Comparison of ENCODE assay signal across 22 cellular contexts in the genomic region with DNA sequence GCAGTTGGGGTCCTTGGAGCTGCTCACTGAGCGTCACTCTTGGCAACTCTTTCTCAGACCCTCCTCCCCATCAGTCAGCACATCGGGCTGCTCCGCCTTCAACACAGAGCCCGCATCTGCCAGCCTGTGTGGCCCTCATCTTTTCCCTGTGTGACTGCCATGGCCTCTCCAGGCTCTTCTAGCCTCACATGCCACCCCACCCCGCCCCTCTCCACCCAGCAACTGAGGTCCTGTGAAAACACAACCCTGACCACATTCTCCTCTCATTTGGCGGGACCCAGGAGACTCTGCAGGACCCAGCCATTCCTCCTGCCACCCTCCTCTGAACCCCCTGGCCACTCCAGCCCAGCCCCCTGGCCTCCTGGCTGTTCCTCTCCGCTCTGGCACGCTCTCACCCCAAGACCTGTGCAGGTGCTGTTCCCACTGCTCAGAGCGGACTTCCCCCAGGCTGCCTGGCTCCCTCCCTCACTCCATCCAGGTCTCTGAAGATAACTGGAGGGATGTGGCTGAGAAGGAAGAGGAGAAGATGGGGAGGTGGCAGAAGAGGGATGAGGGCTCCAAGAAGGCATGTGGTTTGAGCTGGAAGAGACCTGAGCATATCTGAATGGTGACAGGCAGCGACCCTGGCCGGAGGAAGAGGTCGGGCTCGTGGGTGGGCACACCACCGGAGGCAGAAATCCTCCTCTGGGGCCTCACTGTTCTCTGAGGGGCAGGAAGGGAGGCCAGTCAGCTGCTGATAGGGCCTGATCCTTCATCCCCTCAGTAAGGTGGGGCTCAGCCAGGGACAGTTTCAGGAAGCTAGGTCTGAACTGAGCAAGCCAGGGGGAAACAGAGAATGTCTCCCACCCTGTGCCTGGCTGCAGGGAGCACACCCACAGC.
DNase-seq lines count a peak whose midpoint lies in the region; ATAC-seq, FAIRE-seq and TF ChIP-seq lines count a peak whose summit lies in the region.
"Had no signal": no experiment of that assay in that cellular context is flagged by ENCODE, and none has a peak within 500 bp of the region (broad histone marks: within the 10 kb centered on the region; RNA-seq: fewer than 3 reads in every experiment).

No MANE protein-coding gene starts in this region.

- no peak overlapping the region for H2AFZ ChIP-seq in HepG2 (ENCODE audit: low read length)
- no peak overlapping the region for H2AFZ ChIP-seq in neuronal stem cell (ENCODE audit: low read length)

- no peak overlapping the region for H4K91ac ChIP-seq in neuronal stem cell (ENCODE audit: low read depth, low read length, poor library complexity)

- H4K20me1 ChIP-seq in HepG2 (ENCODE audit: insufficient read depth, low read length) = peaks cover 50% of the 10 kb centered on the region

- peak overlapping the region; percentile 33 for H2AK5ac ChIP-seq in neuronal stem cell (ENCODE audit: low read depth, low read length)

- H3K9me3 ChIP-seq in HepG2 (ENCODE audit: low read length) (no peaks in the 10 kb centered on the region), right lobe of liver (no peaks in the 10 kb centered on the region), neuronal stem cell (replicated peaks in 1 of 2; ENCODE audit: control insufficient read depth in 2 of 2, insufficient read depth in 1 of 2, low read depth in 1 of 2, low read length in 2 of 2) (no peaks in the 10 kb centered on the region), tibial artery (no peaks in the 10 kb centered on the region)
- H3K9me3 ChIP-seq: body of pancreas, colonic mucosa, neutrophil, testis had no signal

- H3K36me3 ChIP-seq in HepG2 (replicated peaks in 1 of 2; ENCODE audit: control insufficient read depth in 1 of 2, insufficient read depth in 2 of 2, low read length in 2 of 2) = peaks cover 12 to 24% of the 10 kb centered on the region in 2 experiments; a peak in 3 of 5 replicates
- H3K36me3 ChIP-seq in right lobe of liver = no peaks in the 10 kb centered on the region
- H3K36me3 ChIP-seq in neuronal stem cell (replicated peaks in 1 of 2; ENCODE audit: control insufficient read depth in 2 of 2, insufficient read depth in 2 of 2, low read length in 2 of 2) = no peaks in the 10 kb centered on the region
- H3K36me3 ChIP-seq in tibial artery = no peaks in the 10 kb centered on the region
- H3K36me3 ChIP-seq: colonic mucosa had no signal

- FAIRE-seq in HepG2 (lab: Jason Lieb, UNC) = no peak
- FAIRE-seq: D721Med, GM12891, kidney had no signal

- no peak overlapping the region for H3K14ac ChIP-seq in neuronal stem cell (ENCODE audit: low read length)

- CTCF ChIA-PET in HepG2 (lab: Yijun Ruan, JAX; ENCODE audit: low intra/inter-chr PET ratio, low total read pairs) = no interaction called here

- peaks cover 83% of the 10 kb centered on the region for H3K79me2 ChIP-seq in HepG2 (ENCODE audit: insufficient read depth, low read length)

- no peak for TF ChIP-seq POLR2A in HepG2 (IDR thresholded peaks at IDR 0.05; ENCODE audit: insufficient read depth in 1 of 2, low read depth in 2 of 2, low read length in 2 of 2)
- TF ChIP-seq POLR2A in right lobe of liver (IDR thresholded peaks at IDR 0.05) = no peak

- intact Hi-C loops in HepG2 (cut with micrococcal nuclease; ENCODE audit: unreplicated experiment) (no loop called here), right lobe of liver (cut with DNase I) (no loop called here), tibial artery (cut with DNase I; ENCODE audit: low total_unique reads) (no loop called here)

- WGBS in HepG2 (ENCODE audit: low lambda C conversion rate) = 99% methylated on average over 14 of the region's 14 CpGs
- 85% methylated on average over 4 of the region's 14 CpGs for WGBS in right lobe of liver (ENCODE audit: insufficient coverage, low coverage, low lambda C conversion rate, missing lambda C conversion rate)
- no CpG with 5 or more reads among the region's 14 CpGs for WGBS in neuronal stem cell (ENCODE audit: extremely low coverage in 2 of 2, insufficient read length in 2 of 2, insufficient replicate concordance in 1 of 2), 2 donors

- H3K4ac ChIP-seq in neuronal stem cell (ENCODE audit: low read length) = no peak overlapping the region

- ATAC-seq in HepG2 = no peak
- no peak for ATAC-seq in right lobe of liver
- no peak for ATAC-seq in HG03354 (IDR thresholded peaks at IDR 0.05; ENCODE audit: poor library complexity, severe bottlenecking, unreplicated experiment)
- ATAC-seq: body of pancreas, SK-N-SH treated with all-trans-retinoic acid at 6 μM for 48 hours had no signal

- H3K79me1 ChIP-seq in neuronal stem cell (ENCODE audit: low read depth, low read length) = peaks cover 14% of the 10 kb centered on the region

- H3K27me3 ChIP-seq in HepG2 (ENCODE audit: control insufficient read depth in 1 of 2, insufficient read depth in 2 of 2, low read length in 2 of 2) (no peaks in the 10 kb centered on the region), right lobe of liver (no peaks in the 10 kb centered on the region), neuronal stem cell (ENCODE audit: control insufficient read depth in 3 of 3, insufficient read depth in 3 of 3, low read depth in 1 of 3, low read length in 3 of 3) (no peaks in the 10 kb centered on the region), tibial artery (no peaks in the 10 kb centered on the region)
- H3K27me3 ChIP-seq: body of pancreas, colonic mucosa, neutrophil, testis had no signal

- H3K4me2 ChIP-seq in HepG2 (ENCODE audit: low read depth, low read length) (no peak overlapping the region), neuronal stem cell (ENCODE audit: insufficient read depth, low read length, poor library complexity, severe bottlenecking) (no peak overlapping the region)

- H2BK5ac ChIP-seq in neuronal stem cell (ENCODE audit: low read length) = no peak overlapping the region

- no peak for DNase-seq in HepG2 (ENCODE audit: low spot score)
- DNase-seq in right lobe of liver = no peak
- DNase-seq in neuronal stem cell (ENCODE audit: low spot score) = no peak
- no peak for DNase-seq in tibial artery
- no peak for DNase-seq in NCI-H446 (lab: John Stamatoyannopoulos, UW)
- DNase-seq in activated naive CD4-positive, alpha-beta T cell (lab: John Stamatoyannopoulos, UW) = no peak
- DNase-seq: activated B cell treated with CpG ODN at 0.5 μM for 24 hours; activated CD4-positive, alpha-beta memory T cell treated with anti-CD3 and anti-CD28 coated beads for 36 hours; activated effector memory CD4-positive, alpha-beta T cell treated with anti-CD3 and anti-CD28 coated beads, Interleukin-2, amount 50 U/mL, for 16 hours; body of pancreas; colonic mucosa; kidney; NCI-H1105; NCI-H2029 treated with DMSO at 0.1 percent for 48 hours; NCI-H446 treated with DMSO at 0.1 percent for 48 hours; testis had no signal

- in situ Hi-C loops in HepG2 (cut with HindIII; ENCODE audit: extremely low pct_ligation_motif_present, low pct_unique_long_range_greater_than_20kb) = no loop called here

- no TSS peak for BruUV-seq in HepG2 (replicated peaks; lab: Mats Ljungman, UMichigan)

- TF ChIP-seq CTCF in HepG2 (CRISPR knock-in tag; IDR thresholded peaks at IDR 0.05) = no peak
- no peak for TF ChIP-seq CTCF in right lobe of liver (IDR thresholded peaks at IDR 0.05)
- no peak for TF ChIP-seq CTCF in tibial artery (IDR thresholded peaks at IDR 0.05)

- POLR2A ChIA-PET in HepG2 (lab: Yijun Ruan, JAX) = interaction anchor here (1.2 kb wide), 1 partner anchor 12 kb away, joined by 3 read pairs; no protein-coding TSS in a partner anchor

- no peak for TF ChIP-seq RAD21 in HepG2 (CRISPR knock-in tag; IDR thresholded peaks at IDR 0.05)

- H3K4me3 ChIP-seq in HepG2 (replicated peaks in 1 of 3; ENCODE audit: insufficient read depth in 1 of 3, low read depth in 2 of 3, low read length in 3 of 3) (no peak overlapping the region), right lobe of liver (no peak overlapping the region), neuronal stem cell (ENCODE audit: low read length in 2 of 2) (no peak overlapping the region), tibial artery (no peak overlapping the region)
- H3K4me3 ChIP-seq: body of pancreas, colonic mucosa, testis had no signal

- no peak overlapping the region for H2BK12ac ChIP-seq in neuronal stem cell (ENCODE audit: low read length)

- TF ChIP-seq EP300 in HepG2 (IDR thresholded peaks at IDR 0.05; ENCODE audit: low read depth in 2 of 2, low read length in 2 of 2) (no peak), HepG2 (CRISPR knock-in tag; IDR thresholded peaks at IDR 0.05; ENCODE audit: borderline replicate concordance) (no peak)

- no peak overlapping the region for H2BK15ac ChIP-seq in neuronal stem cell (ENCODE audit: low read length)

- peak overlapping the region; percentile 48 for H3K18ac ChIP-seq in neuronal stem cell (ENCODE audit: low read length)

- H2BK120ac ChIP-seq in neuronal stem cell (ENCODE audit: low read depth, low read length) = no peak overlapping the region

- H3K27ac ChIP-seq in HepG2 (ENCODE audit: extremely low read length, insufficient read depth, low read length) (no peak overlapping the region), right lobe of liver (no peak overlapping the region), cingulate gyrus (ENCODE audit: low read depth, low read length) (peak overlapping the region; percentile 55), neuronal stem cell (replicated peaks; ENCODE audit: low read length) (no peak overlapping the region), tibial artery (peak overlapping the region; percentile 89 to 94)
- H3K27ac ChIP-seq: body of pancreas, colonic mucosa, neutrophil, testis had no signal

- no peak overlapping the region for H4K8ac ChIP-seq in neuronal stem cell (ENCODE audit: low read depth, low read length)

- H3K23ac ChIP-seq in neuronal stem cell (ENCODE audit: low read depth, low read length, poor library complexity) = peak overlapping the region; percentile 6

- H3K4me1 ChIP-seq in HepG2 (ENCODE audit: insufficient read depth, low read length) (peaks cover 24% of the 10 kb centered on the region), right lobe of liver (peaks cover 0 to 38% (median 14%) of the 10 kb centered on the region in 4 donors), neuronal stem cell (ENCODE audit: control insufficient read depth in 2 of 2, insufficient read depth in 1 of 2, low read depth in 1 of 2, low read length in 2 of 2) (peaks cover 0 to 14% of the 10 kb centered on the region in 2 donors), tibial artery (peaks cover 10 to 99% (median 95%) of the 10 kb centered on the region in 4 donors)
- H3K4me1 ChIP-seq: colonic mucosa had no signal

- no peak overlapping the region for H3K9ac ChIP-seq in HepG2 (ENCODE audit: insufficient read depth, low read depth, low read length)
- H3K9ac ChIP-seq in neuronal stem cell (ENCODE audit: low read depth, low read length, poor library complexity) = no peak overlapping the region

TF ChIP-seq in HepG2, 621 proteins besides CTCF, POLR2A, EP300 and RAD21:
- TF ChIP-seq GPN1 (CRISPR knock-in tag; IDR thresholded peaks at IDR 0.05; ENCODE audit: borderline replicate concordance) = no peak
- TF ChIP-seq RBM22 (optimal IDR thresholded peaks at IDR 0.05; ENCODE audit: low read length) = peak; percentile 87
- TF ChIP-seq EZH2 (conservative IDR thresholded peaks at IDR 0.05; ENCODE audit: low read depth, low read length) = no peak
- peak; percentile 6 for TF ChIP-seq AGO2 (optimal IDR thresholded peaks at IDR 0.05; ENCODE audit: low read depth, low read length)

Comparison
In these comparisons a context has a peak if more than half of its experiments do, and no peak if none do; other contexts are left out.
1. H3K27ac ChIP-seq: peak in cingulate gyrus (single experiment) and tibial artery (2 of 2); none in HepG2 (single experiment), right lobe of liver (0 of 3) and neuronal stem cell (single experiment).